9 cellular contexts compared by ENCODE assay signal in genomic region chr12:51774936-51775335, GRCh38.
"Had no signal": no experiment of that assay in that cellular context is flagged by ENCODE, and none has a peak within 500 bp of the region (broad histone marks: within the 10 kb centered on the region; RNA-seq: fewer than 3 reads in every experiment).

No MANE protein-coding gene starts in this region.

- H3K4me3 ChIP-seq: GM23248, HAP-1 had no signal

- H3K9ac ChIP-seq: GM23248 had no signal

- DNase-seq: GM23248, GOT3, H7, HFFc6, KG1 had no signal

- H3K4me3 Mint-ChIP-seq: HFFc6, IgD-negative memory B cell had no signal

- H3K36me3 ChIP-seq: HAP-1 had no signal

- H3K27ac ChIP-seq: GM23248, HL-60 had no signal

- H3K36me3 Mint-ChIP-seq: IgD-negative memory B cell had no signal

- H2AFZ ChIP-seq: GM23248 had no signal

- ATAC-seq: HCT116 had no signal

- H3K4me1 Mint-ChIP-seq: IgD-negative memory B cell had no signal

- H3K9me3 ChIP-seq: HAP-1 had no signal

- H3K27ac Mint-ChIP-seq: IgD-negative memory B cell had no signal
